Comparison of ENCODE assay signal across 9 cellular contexts in the genomic region with DNA sequence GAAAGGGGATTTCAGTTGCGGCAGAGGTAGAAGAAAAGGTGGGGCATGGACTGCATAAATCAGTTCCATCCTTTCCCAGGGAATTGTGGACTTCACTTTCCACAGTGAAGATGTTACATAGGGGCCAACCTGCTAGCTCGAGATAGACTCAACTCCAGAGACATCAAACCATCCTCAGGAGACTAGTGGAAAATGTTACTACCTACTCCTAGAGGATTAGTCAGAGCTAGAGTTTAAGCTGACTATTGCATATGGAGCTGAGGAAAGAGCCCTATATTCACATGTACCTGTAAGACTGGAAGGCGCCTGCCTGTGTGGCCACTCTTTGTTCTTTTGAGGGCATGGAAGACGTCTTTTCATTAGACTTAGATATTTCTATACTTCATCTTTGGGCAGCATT.
DNase-seq lines count a peak whose midpoint lies in the region; ATAC-seq and TF ChIP-seq lines count a peak whose summit lies in the region.
"Had no signal": no experiment of that assay in that cellular context is flagged by ENCODE, and none has a peak within 500 bp of the region (broad histone marks: within the 10 kb centered on the region; RNA-seq: fewer than 3 reads in every experiment).

No MANE protein-coding gene starts in this region.

- no peaks in the 10 kb centered on the region for H3K27me3 Mint-ChIP-seq in osteocyte (ENCODE audit: unreplicated experiment)

- H3K4me1 Mint-ChIP-seq in osteocyte (ENCODE audit: unreplicated experiment), result peaks cover 52% of the 10 kb centered on the region

- DNase-seq in heart right ventricle (no peak), left ventricle myocardium superior (no peak), esophagus muscularis mucosa (ENCODE audit: extremely low spot score) (no peak), osteocyte (ENCODE audit: extremely low spot score, unreplicated experiment) (no peak), upper lobe of right lung (no peak), UCSD-AML1 (lab: John Stamatoyannopoulos, UW; ENCODE audit: unreplicated experiment) (no peak)
- DNase-seq: NCI-H2107 had no signal

- H3K27ac Mint-ChIP-seq in osteocyte (ENCODE audit: unreplicated experiment), result peak overlapping the region; percentile 87

- no peak for TF ChIP-seq POLR2A in esophagus muscularis mucosa (IDR thresholded peaks at IDR 0.05; ENCODE audit: low read depth)

- peaks cover 60% of the 10 kb centered on the region for H3K36me3 Mint-ChIP-seq in osteocyte (ENCODE audit: unreplicated experiment)

- no peaks in the 10 kb centered on the region for H3K9me3 ChIP-seq in heart right ventricle
- H3K9me3 ChIP-seq in esophagus muscularis mucosa, result no peaks in the 10 kb centered on the region
- H3K9me3 ChIP-seq in upper lobe of right lung, result no peaks in the 10 kb centered on the region

- H3K4me3 ChIP-seq in heart right ventricle (peak overlapping the region in 3 of 10 donors; percentile 26 to 38 (median 36)), esophagus muscularis mucosa (no peak overlapping the region), upper lobe of right lung (no peak overlapping the region)

- no peak for TF ChIP-seq EP300 in esophagus muscularis mucosa (IDR thresholded peaks at IDR 0.05)

- H3K36me3 ChIP-seq in heart right ventricle (peaks cover 0 to 100% (median 68%) of the 10 kb centered on the region in 9 donors), esophagus muscularis mucosa (peaks cover 14 to 96% (median 65%) of the 10 kb centered on the region in 4 donors), upper lobe of right lung (peaks cover 100% of the 10 kb centered on the region)

- H3K27me3 ChIP-seq in heart right ventricle, result no peaks in the 10 kb centered on the region
- H3K27me3 ChIP-seq in esophagus muscularis mucosa, result no peaks in the 10 kb centered on the region
- H3K27me3 ChIP-seq in upper lobe of right lung, result no peaks in the 10 kb centered on the region

- intact Hi-C loops in heart right ventricle (cut with DNase I) (loop anchor here in 2 of 10 donors (10.0 kb wide), 3 partner anchors 101 to 421 kb away; no protein-coding TSS in a partner anchor), left ventricle myocardium superior (cut with micrococcal nuclease) (loop anchor here (10.0 kb wide), 1 partner anchor 231 kb away; no protein-coding TSS in a partner anchor), esophagus muscularis mucosa (cut with DNase I) (loop anchor here (10.0 kb wide), 2 partner anchors 241 to 391 kb away; no protein-coding TSS in a partner anchor), upper lobe of right lung (cut with DNase I) (no loop called here)

- H3K27ac ChIP-seq in heart right ventricle (peak overlapping the region; percentile 46 to 90 (median 72)), esophagus muscularis mucosa (replicated peaks in 1 of 4) (peak overlapping the region; percentile 82 to 88 (median 86)), upper lobe of right lung (peak overlapping the region; percentile 58)

- H3K4me3 Mint-ChIP-seq in osteocyte (ENCODE audit: unreplicated experiment), result peak overlapping the region; percentile 33

- peaks cover 3 to 75% (median 60%) of the 10 kb centered on the region in 9 donors for H3K4me1 ChIP-seq in heart right ventricle
- H3K4me1 ChIP-seq in esophagus muscularis mucosa, result peaks cover 33 to 84% (median 71%) of the 10 kb centered on the region in 4 donors
- peaks cover 23% of the 10 kb centered on the region for H3K4me1 ChIP-seq in upper lobe of right lung

- 73 to 80% methylated on average over 4 of the region's 4 CpGs for WGBS in heart right ventricle, 2 donors
- WGBS in esophagus muscularis mucosa, result 74% methylated on average over 4 of the region's 4 CpGs

- ATAC-seq in heart right ventricle, result no peak
- ATAC-seq in left ventricle myocardium superior, result no peak
- ATAC-seq in upper lobe of right lung, result no peak
- no peak for ATAC-seq in GM21737 (IDR thresholded peaks at IDR 0.05; ENCODE audit: unreplicated experiment)
- ATAC-seq in GM21447 (IDR thresholded peaks at IDR 0.05; ENCODE audit: unreplicated experiment), result no peak

- H3K9me3 Mint-ChIP-seq in osteocyte (ENCODE audit: unreplicated experiment), result no peaks in the 10 kb centered on the region

- TF ChIP-seq CTCF in heart right ventricle (IDR thresholded peaks at IDR 0.05), result no peak
- TF ChIP-seq CTCF in esophagus muscularis mucosa (IDR thresholded peaks at IDR 0.05), result no peak
- no peak for TF ChIP-seq CTCF in osteocyte (IDR thresholded peaks at IDR 0.05)
- TF ChIP-seq CTCF in upper lobe of right lung (IDR thresholded peaks at IDR 0.05), result no peak
